In the genomic region with DNA sequence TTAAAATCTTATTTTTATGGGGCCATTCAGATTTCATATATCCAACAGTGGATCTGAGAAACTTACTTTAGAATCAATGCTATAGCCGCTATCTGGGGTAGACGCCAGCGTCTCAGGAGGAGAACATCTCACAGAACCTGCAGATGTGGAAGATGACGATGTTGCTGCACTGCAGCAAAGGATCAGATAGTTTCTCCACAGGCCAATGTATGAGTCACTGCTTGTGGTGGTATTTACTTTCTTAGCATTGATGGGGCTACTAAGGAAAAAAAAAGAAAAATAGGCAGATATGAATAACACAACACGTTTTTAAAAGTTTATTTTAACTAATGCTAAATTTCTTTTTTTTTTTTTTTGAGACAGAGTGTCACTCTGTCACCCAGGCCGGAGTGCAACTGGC, we compare ENCODE assay signal across 21 cellular contexts.
A peak's percentile ranks its signal among the peaks of the same experiment; 100 is the strongest.
DNase-seq lines count a peak whose midpoint lies in the region; ATAC-seq and TF ChIP-seq lines count a peak whose summit lies in the region.
"Had no signal": no experiment of that assay in that cellular context is flagged by ENCODE, and none has a peak within 500 bp of the region (broad histone marks: within the 10 kb centered on the region; RNA-seq: fewer than 3 reads in every experiment).

No MANE protein-coding gene starts in this region.

- POLR2A ChIA-PET in AG04450 (lab: Yijun Ruan, JAX), result no interaction called here

- DNase-seq in AG04450 (ENCODE audit: low read depth, low spot score), result peak; percentile 13
- peak; percentile 45 for DNase-seq in HCEC 1CT
- DNase-seq in astrocyte of the spinal cord (ENCODE audit: low read depth, low spot score), result peak; percentile 73
- DNase-seq in fibroblast of the aortic adventitia (ENCODE audit: low read depth), result peak; percentile 8
- DNase-seq in upper lobe of left lung, result no peak
- DNase-seq in NCI-H748 treated with DMSO at 0.1 percent for 48 hours (lab: John Stamatoyannopoulos, UW), result no peak
- no peak for DNase-seq in NCI-H748 (lab: John Stamatoyannopoulos, UW; ENCODE audit: unreplicated experiment)
- DNase-seq: activated CD4-positive, alpha-beta memory T cell treated with anti-CD3 and anti-CD28 coated beads for 36 hours; activated CD4-positive, CD25-positive, alpha-beta regulatory T cell; activated effector memory CD4-positive, alpha-beta T cell treated with anti-CD3 and anti-CD28 coated beads, Interleukin-2, amount 50 U/mL, for 16 hours; head of caudate nucleus; KBM-7; naive thymus-derived CD4-positive, alpha-beta T cell; NCI-H1694 treated with DMSO at 0.1 percent for 48 hours; NCI-H526 treated with DMSO at 0.1 percent for 48 hours; right cardiac atrium; stimulated activated CD8-positive, alpha-beta memory T cell treated with anti-CD3 and anti-CD28 coated beads, Interleukin-4, amount 100 ng/mL, for 48 hours had no signal

- no peak for TF ChIP-seq POLR2A in upper lobe of left lung (IDR thresholded peaks at IDR 0.05)

- WGBS in upper lobe of left lung, 2 donors, result 89 to 91% methylated on average over 6 of the region's 6 CpGs

- no peak for ATAC-seq in upper lobe of left lung (ENCODE audit: low FRiP score in 2 of 2)
- no peak for ATAC-seq in GM18520 (IDR thresholded peaks at IDR 0.05; ENCODE audit: unreplicated experiment)
- ATAC-seq: esophagus mucosa; HCT116; left lobe of liver; naive thymus-derived CD4-positive, alpha-beta T cell; right cardiac atrium had no signal

- H3K4me1 ChIP-seq in upper lobe of left lung, result no peaks in the 10 kb centered on the region

- TF ChIP-seq EP300 in upper lobe of left lung (IDR thresholded peaks at IDR 0.05), result no peak

- H3K27ac ChIP-seq in AG04450 (ENCODE audit: low read depth, low read length) (no peak overlapping the region), upper lobe of left lung (no peak overlapping the region)

- H3K9me3 ChIP-seq in AG04450 (ENCODE audit: control insufficient read depth, insufficient read depth, low read length) (no peaks in the 10 kb centered on the region), upper lobe of left lung (no peaks in the 10 kb centered on the region)

- TF ChIP-seq CTCF in AG04450 (IDR thresholded peaks at IDR 0.05; ENCODE audit: low read depth, low read length) (no peak), astrocyte of the spinal cord (IDR thresholded peaks at IDR 0.05; ENCODE audit: low read depth, low read length) (no peak), fibroblast of the aortic adventitia (IDR thresholded peaks at IDR 0.05; ENCODE audit: insufficient read depth, low read length) (no peak), upper lobe of left lung (IDR thresholded peaks at IDR 0.05) (no peak)

- CTCF ChIA-PET in AG04450 (lab: Charles Lee), result interaction anchor here (0.6 to 4.7 kb wide), 3 partner anchors 123 to 385 kb away, joined by 5 to 113 read pairs (median 6); no protein-coding TSS in a partner anchor

- H3K4me3 ChIP-seq in AG04450 (ENCODE audit: low read depth, low read length) (no peak overlapping the region), astrocyte of the spinal cord (ENCODE audit: low read depth, low read length) (no peak overlapping the region), fibroblast of the aortic adventitia (ENCODE audit: low read depth, low read length) (no peak overlapping the region), upper lobe of left lung (no peak overlapping the region)

- in situ Hi-C loops in astrocyte of the spinal cord (cut with HindIII; ENCODE audit: low sequenced_read_pairs), result no loop called here

- H3K27me3 ChIP-seq in AG04450 (ENCODE audit: control insufficient read depth, insufficient read depth, low read length) (no peaks in the 10 kb centered on the region), upper lobe of left lung (no peaks in the 10 kb centered on the region)

- H3K36me3 ChIP-seq in upper lobe of left lung, result peaks cover 10 to 66% (median 32%) of the 10 kb centered on the region in 4 donors

Comparison
In these comparisons a context has a peak if more than half of its experiments do, and no peak if none do; other contexts are left out.
1. DNase-seq: peak in AG04450 (single experiment), HCEC 1CT (single experiment), astrocyte of the spinal cord (single experiment) and fibroblast of the aortic adventitia (single experiment); none in upper lobe of left lung (0 of 2), NCI-H748 treated with DMSO at 0.1 percent for 48 hours (single experiment) and NCI-H748 (single experiment).